13 cellular contexts compared by ENCODE assay signal in genomic region chrX:123665197-123665596, GRCh38.
DNase-seq lines count a peak whose midpoint lies in the region; ATAC-seq and TF ChIP-seq lines count a peak whose summit lies in the region.
"Had no signal": no experiment of that assay in that cellular context is flagged by ENCODE, and none has a peak within 500 bp of the region (broad histone marks: within the 10 kb centered on the region; RNA-seq: fewer than 3 reads in every experiment).

No MANE protein-coding gene starts in this region.

- no peak overlapping the region for H3K9ac ChIP-seq in smooth muscle cell (ENCODE audit: low read depth)

- no peaks in the 10 kb centered on the region for H3K9me3 Mint-ChIP-seq in MCF 10A (ENCODE audit: unreplicated experiment)
- H3K9me3 Mint-ChIP-seq: activated T-cell treated with anti-CD3 and anti-CD28 coated beads, Interleukin-2, amount 50 U/mL, for 4 hours; natural killer cell had no signal

- H3K36me3 ChIP-seq in breast epithelium: no peaks in the 10 kb centered on the region
- peaks cover 3% of the 10 kb centered on the region for H3K36me3 ChIP-seq in smooth muscle cell (ENCODE audit: low read depth)

- peak overlapping the region; percentile 46 for H3K27ac Mint-ChIP-seq in MCF 10A (ENCODE audit: low read depth, unreplicated experiment)
- H3K27ac Mint-ChIP-seq: natural killer cell had no signal

- H3K4me1 ChIP-seq in breast epithelium (no peaks in the 10 kb centered on the region), smooth muscle cell (ENCODE audit: low read depth) (no peaks in the 10 kb centered on the region)
- H3K4me1 ChIP-seq: heart left ventricle, tibial artery had no signal

- H2AFZ ChIP-seq in smooth muscle cell (ENCODE audit: low read depth): no peak overlapping the region

- intact Hi-C loops in MCF 10A (cut with micrococcal nuclease) (no loop called here), breast epithelium (cut with DNase I; ENCODE audit: low total_unique reads) (no loop called here)

- CTCF ChIA-PET in MCF 10A (lab: Yijun Ruan, JAX): no interaction called here
- CTCF ChIA-PET in RWPE1 (lab: Yijun Ruan, JAX): interaction anchor here (0.5 kb wide), 1 partner anchor 40 kb away, joined by 4 read pairs; no protein-coding TSS in a partner anchor

- H3K4me3 Mint-ChIP-seq in MCF 10A (ENCODE audit: unreplicated experiment): no peak overlapping the region
- H3K4me3 Mint-ChIP-seq: activated T-cell treated with anti-CD3 and anti-CD28 coated beads, Interleukin-2, amount 50 U/mL, for 4 hours; natural killer cell had no signal

- H3K79me2 ChIP-seq in smooth muscle cell (ENCODE audit: low read depth): no peaks in the 10 kb centered on the region

- no peaks in the 10 kb centered on the region for H3K27me3 Mint-ChIP-seq in MCF 10A (ENCODE audit: insufficient read depth, unreplicated experiment)

- BruUV-seq in MCF 10A (replicated peaks; lab: Mats Ljungman, UMichigan): no TSS peak

- ATAC-seq in GM21825 (IDR thresholded peaks at IDR 0.05; ENCODE audit: unreplicated experiment) (no peak), HG03521 (IDR thresholded peaks at IDR 0.05; ENCODE audit: unreplicated experiment) (no peak)
- ATAC-seq: activated T-cell treated with anti-CD3 and anti-CD28 coated beads, Interleukin-2, amount 50 U/mL, for 4 hours; heart left ventricle; natural killer cell had no signal

- no peak overlapping the region for H3K4me2 ChIP-seq in smooth muscle cell

- no peak for TF ChIP-seq POLR2A in breast epithelium (IDR thresholded peaks at IDR 0.05)

- H3K27ac ChIP-seq in breast epithelium (no peak overlapping the region), RWPE1 (no peak overlapping the region), smooth muscle cell (ENCODE audit: low read depth) (peak overlapping the region; percentile 39)
- H3K27ac ChIP-seq: heart left ventricle, tibial artery had no signal

- TF ChIP-seq CTCF in MCF 10A (IDR thresholded peaks at IDR 0.05; ENCODE audit: unreplicated experiment) (no peak), breast epithelium (IDR thresholded peaks at IDR 0.05) (no peak), RWPE1 (conservative IDR thresholded peaks at IDR 0.05; ENCODE audit: low read depth) (no peak), smooth muscle cell (IDR thresholded peaks at IDR 0.05; ENCODE audit: borderline replicate concordance, insufficient read depth, poor library complexity, severe bottlenecking) (no peak)

- peaks cover 0 to 4% of the 10 kb centered on the region in 2 donors for H3K9me3 ChIP-seq in breast epithelium
- H3K9me3 ChIP-seq in smooth muscle cell (replicated peaks; ENCODE audit: low read depth): no peaks in the 10 kb centered on the region
- H3K9me3 ChIP-seq: tibial artery had no signal

- H3K4me3 ChIP-seq in breast epithelium (no peak overlapping the region), smooth muscle cell (no peak overlapping the region)
- H3K4me3 ChIP-seq: heart left ventricle, tibial artery had no signal

- H3K27me3 ChIP-seq in breast epithelium (no peaks in the 10 kb centered on the region), smooth muscle cell (ENCODE audit: low read depth) (no peaks in the 10 kb centered on the region)
- H3K27me3 ChIP-seq: heart left ventricle, tibial artery had no signal

- peaks cover 10% of the 10 kb centered on the region for H4K20me1 ChIP-seq in smooth muscle cell (ENCODE audit: low read depth)

- no peaks in the 10 kb centered on the region for H3K4me1 Mint-ChIP-seq in MCF 10A (ENCODE audit: insufficient read depth, unreplicated experiment)

- DNase-seq in MCF 10A (ENCODE audit: unreplicated experiment): peak; percentile 78
- no peak for DNase-seq in breast epithelium (ENCODE audit: low spot score in 2 of 2)
- peak; percentile 34 for DNase-seq in RWPE1 (ENCODE audit: low spot score)
- DNase-seq in glomerular visceral epithelial cell (ENCODE audit: extremely low spot score): peak; percentile 62
- DNase-seq in smooth muscle cell (lab: John Stamatoyannopoulos, UW; ENCODE audit: unreplicated experiment): no peak
- DNase-seq in retina: no peak
- DNase-seq: activated T-cell treated with anti-CD3 and anti-CD28 coated beads, Interleukin-2, amount 50 U/mL, for 4 hours; heart left ventricle; natural killer cell; NCI-H2107; tibial artery had no signal

- POLR2A ChIA-PET in MCF 10A (lab: Yijun Ruan, JAX) (interaction anchor here (0.5 to 1.2 kb wide), 2 partner anchors 11 to 100 kb away, joined by 3 to 6 read pairs; no protein-coding TSS in a partner anchor), RWPE1 (lab: Yijun Ruan, JAX; ENCODE audit: low non-redundant PET) (no interaction called here)

- 82% methylated on average over 3 of the region's 3 CpGs for WGBS in smooth muscle cell (ENCODE audit: low lambda C conversion rate)

- peaks cover 36% of the 10 kb centered on the region for H3K36me3 Mint-ChIP-seq in MCF 10A (ENCODE audit: insufficient read depth, unreplicated experiment)
- H3K36me3 Mint-ChIP-seq: natural killer cell had no signal

- H3F3A ChIP-seq in smooth muscle cell (ENCODE audit: low read depth): no peaks in the 10 kb centered on the region

Comparison
In these comparisons a context has a peak if more than half of its experiments do, and no peak if none do; other contexts are left out.
1. DNase-seq: peak in MCF 10A (single experiment), RWPE1 (single experiment) and glomerular visceral epithelial cell (single experiment); none in breast epithelium (0 of 2), smooth muscle cell (single experiment) and retina (single experiment).